In genomic region chr1:116886532-116886931, GRCh38 we compare ENCODE assay signal across 17 cellular contexts. TPM values are rescaled to one million over a fixed set of nuclear protein-coding genes. Genes with fewer than 3 reads are reported as not detected.
DNase-seq lines count a peak whose midpoint lies in the region; ATAC-seq and TF ChIP-seq lines count a peak whose summit lies in the region.
"Had no signal": no experiment of that assay in that cellular context is flagged by ENCODE, and none has a peak within 500 bp of the region (broad histone marks: within the 10 kb centered on the region; RNA-seq: fewer than 3 reads in every experiment).

No MANE protein-coding gene starts in this region.

- H3K23ac ChIP-seq in trophoblast cell (ENCODE audit: low read length) = no peak overlapping the region

- H4K91ac ChIP-seq in trophoblast cell (ENCODE audit: low read depth, low read length) = peak overlapping the region; percentile 90

- no peak overlapping the region for H2AK5ac ChIP-seq in trophoblast cell (ENCODE audit: low read length)

- H2BK120ac ChIP-seq in trophoblast cell (ENCODE audit: insufficient read depth, low read length, poor library complexity) = peak overlapping the region; percentile 85

- H4K8ac ChIP-seq in trophoblast cell (ENCODE audit: low read depth, low read length) = peak overlapping the region; percentile 51

- no peaks in the 10 kb centered on the region for H3K9me3 ChIP-seq in trophoblast cell (ENCODE audit: insufficient read depth, low read depth, low read length)

- DNase-seq in EL (peak; percentile 70), astrocyte of the spinal cord (ENCODE audit: low read depth, low spot score) (peak; percentile 71), fibroblast of mammary gland (ENCODE audit: low read depth) (peak; percentile 47), trophoblast cell (peak in 1 of 2 donors; percentile 51)
- no peak for DNase-seq in activated effector memory CD4-positive, alpha-beta T cell treated with Interleukin-2 at 50 U/mL for 16 hours
- DNase-seq: activated B cell treated with CpG ODN at 0.5 μM for 24 hours; activated naive CD4-positive, alpha-beta T cell; KG1; NCI-H1417; NCI-H2227 treated with DMSO at 0.1 percent for 48 hours; Right ventricle myocardium superior; stimulated activated CD4-positive, alpha-beta T cell treated with anti-CD3 and anti-CD28 coated beads, Interleukin-15, amount 100 ng/mL, for 24 hours had no signal

- no peak overlapping the region for H3K9ac ChIP-seq in trophoblast cell (ENCODE audit: low read length)

- H3K79me2 ChIP-seq in trophoblast cell (ENCODE audit: control insufficient read depth, insufficient read depth, low read length, poor library complexity) = no peaks in the 10 kb centered on the region

- peak overlapping the region; percentile 25 for H3K14ac ChIP-seq in trophoblast cell (ENCODE audit: low read length)

- H4K12ac ChIP-seq in trophoblast cell (ENCODE audit: low read depth, low read length) = no peak overlapping the region

- ATAC-seq in GM21786 (IDR thresholded peaks at IDR 0.05; ENCODE audit: unreplicated experiment) (no peak), GM19397 (IDR thresholded peaks at IDR 0.05; ENCODE audit: unreplicated experiment) (no peak), GM21825 (IDR thresholded peaks at IDR 0.05; ENCODE audit: unreplicated experiment) (no peak)
- ATAC-seq: natural killer cell treated with Interleukin-12 subunit alpha and Interleukin-12 subunit beta and Interleukin-15 and Interleukin-18, amount 100 ng/mL, for 72 hours had no signal

- peak overlapping the region; percentile 93 for H3K27ac ChIP-seq in trophoblast cell (ENCODE audit: low read depth, low read length)

- H3K79me1 ChIP-seq in trophoblast cell (ENCODE audit: low read length) = peaks cover 14% of the 10 kb centered on the region

- H2AFZ ChIP-seq in trophoblast cell (ENCODE audit: insufficient read depth, low read length, poor library complexity) = no peak overlapping the region

- H2BK12ac ChIP-seq in trophoblast cell (ENCODE audit: low read length) = no peak overlapping the region

- TF ChIP-seq CTCF in astrocyte of the spinal cord (IDR thresholded peaks at IDR 0.05; ENCODE audit: low read depth, low read length) (no peak), fibroblast of mammary gland (conservative IDR thresholded peaks at IDR 0.05; ENCODE audit: control insufficient read depth, insufficient read depth, low read depth, low read length) (no peak)

- in situ Hi-C loops in astrocyte of the spinal cord (cut with HindIII; ENCODE audit: low sequenced_read_pairs) = no loop called here

- no peak overlapping the region for H3K4me2 ChIP-seq in trophoblast cell (ENCODE audit: low read length)

- WGBS in trophoblast cell (ENCODE audit: extremely low coverage, insufficient coverage, insufficient read length) = no CpG with 5 or more reads among the region's 1 CpG

- H3K27me3 ChIP-seq in trophoblast cell (ENCODE audit: insufficient read depth, low read length) = no peaks in the 10 kb centered on the region

- peak overlapping the region; percentile 94 for H2BK5ac ChIP-seq in trophoblast cell (ENCODE audit: low read depth, low read length, poor library complexity)

- H3K4me3 ChIP-seq in astrocyte of the spinal cord (ENCODE audit: low read depth, low read length) (no peak overlapping the region), fibroblast of mammary gland (ENCODE audit: control insufficient read depth, low read depth, low read length) (no peak overlapping the region), trophoblast cell (ENCODE audit: low read depth, low read length) (no peak overlapping the region)
- H3K4me3 ChIP-seq: lung had no signal

- H3K18ac ChIP-seq in trophoblast cell (ENCODE audit: low read length) = no peak overlapping the region

- H3K36me3 ChIP-seq in trophoblast cell (ENCODE audit: control insufficient read depth in 1 of 2, insufficient read depth in 2 of 2, low read length in 2 of 2) = no peaks in the 10 kb centered on the region

- H3K4ac ChIP-seq in trophoblast cell (ENCODE audit: low read depth, low read length) = no peak overlapping the region

- peaks cover 7 to 9% of the 10 kb centered on the region in 2 experiments for H3K4me1 ChIP-seq in trophoblast cell (ENCODE audit: control insufficient read depth in 1 of 2, insufficient read depth in 2 of 2, low read length in 2 of 2)

RNA-seq across cellular contexts. Expression of gene PTGFRN, which starts 23.2 kb away (rescaled TPM):
- 83.0 and 85.0 TPM in 2 replicates for polyA plus RNA-seq in trophoblast cell (2013)
